Comparison of ENCODE assay signal across 14 cellular contexts in the genomic region with DNA sequence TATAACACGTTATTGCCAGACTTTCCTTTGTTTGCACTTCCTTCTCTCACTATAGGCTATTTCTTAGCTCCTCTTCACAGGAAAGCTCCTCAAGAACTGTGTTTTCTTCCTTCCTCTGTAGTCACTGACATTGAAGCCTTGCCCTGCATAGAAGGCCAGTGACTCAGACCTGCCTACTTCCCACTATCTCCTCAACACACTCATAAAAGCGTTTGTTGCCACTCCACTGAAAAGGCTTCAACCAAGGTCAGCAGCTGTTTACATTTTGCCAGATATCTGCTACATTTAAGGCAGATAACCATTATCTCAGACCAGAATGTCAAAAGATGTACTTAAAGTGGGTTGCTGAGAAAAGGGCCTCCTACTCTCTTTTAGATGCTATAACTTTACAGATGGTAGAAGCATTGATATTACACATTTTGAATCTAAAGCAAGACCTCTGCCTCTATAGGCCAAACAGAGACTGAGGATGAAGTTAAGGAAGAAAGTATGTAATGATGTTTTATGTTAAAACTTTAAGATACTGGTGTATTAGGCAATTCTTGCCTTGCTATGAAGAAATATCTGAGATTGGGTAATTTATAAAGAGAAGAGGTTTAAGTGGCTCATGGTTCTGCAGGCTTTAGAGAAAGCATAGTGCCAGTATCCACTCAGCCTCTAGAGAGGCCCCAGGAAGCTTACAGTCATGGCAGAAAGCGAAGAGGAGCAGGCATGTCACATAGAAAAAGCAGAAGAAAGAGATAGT.
DNase-seq lines count a peak whose midpoint lies in the region.
"Had no signal": no experiment of that assay in that cellular context is flagged by ENCODE, and none has a peak within 500 bp of the region (broad histone marks: within the 10 kb centered on the region; RNA-seq: fewer than 3 reads in every experiment).

No MANE protein-coding gene starts in this region.

- no peaks in the 10 kb centered on the region for H3K9me3 ChIP-seq in SJSA1 (replicated peaks)

- H3K4me3 ChIP-seq in SJSA1: no peak overlapping the region
- H3K4me3 ChIP-seq: dorsolateral prefrontal cortex had no signal

- H3K27ac ChIP-seq in SJSA1: no peak overlapping the region
- H3K27ac ChIP-seq in substantia nigra (ENCODE audit: low read depth, low read length, poor library complexity, severe bottlenecking): no peak overlapping the region
- H3K27ac ChIP-seq: 22Rv1, dorsolateral prefrontal cortex had no signal

- peaks cover 9% of the 10 kb centered on the region for H3K4me1 ChIP-seq in SJSA1 (replicated peaks)

- H3K36me3 ChIP-seq in SJSA1: no peaks in the 10 kb centered on the region

- no peaks in the 10 kb centered on the region for H3K27me3 ChIP-seq in SJSA1 (replicated peaks)
- H3K27me3 ChIP-seq: dorsolateral prefrontal cortex had no signal

- DNase-seq in DMS53 (lab: John Stamatoyannopoulos, UW): peak; percentile 33
- DNase-seq in DMS53 treated with DMSO at 0.1 percent for 48 hours (lab: John Stamatoyannopoulos, UW; ENCODE audit: unreplicated experiment): no peak
- DNase-seq in SJSA1 (ENCODE audit: low read depth in 1 of 2, low spot score in 2 of 2): peak; percentile 33 to 43
- peak; percentile 45 for DNase-seq in fibroblast of peridontal ligament (ENCODE audit: extremely low read depth)
- DNase-seq in renal cortical epithelial cell (ENCODE audit: low read depth): peak; percentile 6
- no peak for DNase-seq in substantia nigra (lab: John Stamatoyannopoulos, UW)
- DNase-seq in amygdala (lab: John Stamatoyannopoulos, UW): no peak
- DNase-seq in medulla oblongata (ENCODE audit: extremely low spot score): no peak
- DNase-seq: activated CD4-positive, alpha-beta T cell treated with anti-CD3 and anti-CD28 coated beads for 4 hours; activated gamma-delta T cell; dorsolateral prefrontal cortex; naive thymus-derived CD8-positive, alpha-beta T cell; stimulated activated CD4-positive, alpha-beta T cell treated with anti-CD3 and anti-CD28 coated beads, Interleukin-15, amount 100 ng/mL, for 24 hours had no signal

Comparison
In these comparisons a context has a peak if more than half of its experiments do, and no peak if none do; other contexts are left out.
1. DNase-seq: peak in DMS53 (single experiment), SJSA1 (2 of 2), fibroblast of peridontal ligament (single experiment) and renal cortical epithelial cell (single experiment); none in DMS53 treated with DMSO at 0.1 percent for 48 hours (single experiment), substantia nigra (0 of 49), amygdala (0 of 56) and medulla oblongata (single experiment).